In the genomic region with DNA sequence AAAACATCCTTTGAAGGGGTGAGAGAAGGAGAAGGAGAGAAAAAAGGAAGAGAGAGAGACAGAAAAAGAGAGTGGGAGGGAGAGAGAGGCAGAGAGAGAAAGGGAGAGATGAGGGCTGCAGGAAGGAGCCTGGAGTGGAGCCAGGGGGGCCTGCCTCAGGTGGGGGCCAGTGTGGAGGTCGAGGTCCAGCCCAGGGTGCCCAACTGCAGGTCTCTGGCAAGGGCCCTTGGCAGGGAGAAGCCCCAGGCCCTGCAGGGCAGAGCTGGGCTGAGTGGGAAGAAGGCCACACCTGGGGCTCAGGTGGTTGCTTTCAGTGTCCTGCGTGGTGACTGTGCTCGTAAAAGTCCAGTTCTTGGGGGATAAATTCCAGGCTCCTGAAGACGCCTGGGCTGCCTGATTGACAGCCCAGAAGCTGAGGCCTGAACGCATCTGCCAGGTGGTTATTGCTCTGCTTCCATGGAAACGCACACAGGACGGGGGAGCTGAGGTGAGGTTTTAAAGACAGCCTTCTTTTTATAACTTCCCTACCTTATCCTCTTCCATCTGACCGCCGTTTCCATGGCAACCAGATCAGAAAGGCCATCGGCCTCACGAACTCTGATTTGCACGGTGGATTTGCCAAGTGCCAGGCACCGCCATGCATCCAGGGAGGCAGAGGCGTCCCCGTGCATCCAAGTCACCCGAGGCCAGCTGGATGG, we compare ENCODE assay signal across 1 cellular context.
TF ChIP-seq lines count a peak whose summit lies in the region.

No MANE protein-coding gene starts in this region.

TF ChIP-seq in GM23338, 12 proteins besides CTCF, POLR2A, EP300 and RAD21:
- no peak for TF ChIP-seq ZNF462 (CRISPR knock-in tag; IDR thresholded peaks at IDR 0.05)
